ENCODE assay signal across 11 cellular contexts in the genomic region with DNA sequence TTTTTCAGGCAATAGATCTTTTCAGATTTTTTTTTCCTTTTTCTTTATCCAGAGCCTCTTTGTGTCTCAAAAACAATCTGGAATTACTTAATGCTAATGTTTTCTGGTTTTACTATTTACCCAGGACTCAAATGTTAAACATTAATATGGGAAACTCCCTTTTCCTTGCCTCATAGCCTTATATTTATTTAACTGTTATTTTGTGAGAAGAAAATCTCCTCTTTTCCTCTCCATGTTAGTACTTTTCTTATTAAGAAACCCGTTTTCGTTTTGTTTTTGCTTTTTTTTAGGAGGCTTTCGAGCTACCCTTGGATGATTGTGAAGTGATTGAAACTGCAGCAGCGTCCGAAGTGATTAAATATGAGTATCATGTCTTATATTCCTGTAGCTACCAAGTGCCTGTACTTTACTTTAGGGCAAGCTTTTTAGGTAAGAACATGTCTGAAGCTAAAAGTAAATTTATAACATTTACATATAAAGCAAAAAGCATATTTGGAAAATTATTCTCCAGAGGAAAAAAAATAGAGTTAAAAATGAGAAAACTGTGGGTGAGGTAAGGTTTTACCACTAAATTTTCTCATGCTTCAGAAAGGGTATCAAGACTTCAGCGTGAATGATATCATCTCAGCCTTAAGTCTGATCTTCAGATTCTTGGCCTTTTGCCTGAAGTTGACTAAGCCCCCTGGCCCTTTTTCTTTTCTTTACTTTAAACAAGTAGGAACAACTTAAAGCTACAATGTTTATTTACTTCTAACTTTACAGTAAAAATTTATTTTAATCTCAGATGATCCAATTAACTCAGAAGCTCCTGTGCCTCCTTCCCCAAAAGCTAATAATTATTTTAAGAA.
A peak's percentile ranks its signal among the peaks of the same experiment; 100 is the strongest.
DNase-seq lines count a peak whose midpoint lies in the region; ATAC-seq and TF ChIP-seq lines count a peak whose summit lies in the region.
"Had no signal": no experiment of that assay in that cellular context is flagged by ENCODE, and none has a peak within 500 bp of the region (broad histone marks: within the 10 kb centered on the region; RNA-seq: fewer than 3 reads in every experiment).

No MANE protein-coding gene starts in this region.

- H3K36me3 ChIP-seq in esophagus muscularis mucosa = no peaks in the 10 kb centered on the region
- no peaks in the 10 kb centered on the region for H3K36me3 ChIP-seq in mesendoderm (ENCODE audit: control insufficient read depth, insufficient read depth, low read length)

- H3K27ac ChIP-seq in RWPE1 (peak overlapping the region; percentile 86), esophagus muscularis mucosa (replicated peaks in 1 of 4) (peak overlapping the region; percentile 13 to 56 (median 20)), mesendoderm (ENCODE audit: low read depth, low read length) (no peak overlapping the region)

- H3K4ac ChIP-seq in mesendoderm (ENCODE audit: low read depth, low read length) = no peak overlapping the region

- H3K27me3 ChIP-seq in esophagus muscularis mucosa (no peaks in the 10 kb centered on the region), mesendoderm (ENCODE audit: insufficient read depth, low read length, poor library complexity) (no peaks in the 10 kb centered on the region)

- POLR2A ChIA-PET in RWPE1 (lab: Yijun Ruan, JAX; ENCODE audit: low non-redundant PET) = no interaction called here

- no peak overlapping the region for H3K4me2 ChIP-seq in mesendoderm (ENCODE audit: low read length)

- H4K8ac ChIP-seq in mesendoderm (ENCODE audit: low read depth, low read length) = no peak overlapping the region

- H3K9ac ChIP-seq in mesendoderm (ENCODE audit: low read length) = no peak overlapping the region

- H2BK120ac ChIP-seq in mesendoderm (ENCODE audit: low read depth, low read length) = no peak overlapping the region

- WGBS in esophagus muscularis mucosa = 74% methylated on average over 6 of the region's 6 CpGs
- WGBS in mesendoderm (ENCODE audit: extremely low coverage, insufficient coverage, low lambda C conversion rate) = no CpG with 5 or more reads among the region's 6 CpGs

- H3K18ac ChIP-seq in mesendoderm (ENCODE audit: low read length) = no peak overlapping the region

- CTCF ChIA-PET in RWPE1 (lab: Yijun Ruan, JAX) = interaction anchor here (0.6 to 3.6 kb wide), 6 partner anchors 58 to 738 kb away, joined by 3 to 20 read pairs (median 6); no protein-coding TSS in a partner anchor

- DNase-seq in EL (peak; percentile 87), RWPE1 (ENCODE audit: low spot score) (peak; percentile 39), esophagus muscularis mucosa (ENCODE audit: extremely low spot score) (no peak), pulmonary artery endothelial cell (ENCODE audit: low read depth, low spot score) (peak; percentile 43), NCI-H2081 treated with DMSO at 0.1 percent for 48 hours (lab: John Stamatoyannopoulos, UW) (no peak), activated gamma-delta T cell treated with Interleukin-2 at 50 U/mL for 16 hours (no peak), mesendoderm (no peak)
- DNase-seq: DND-41, occipital lobe, T-cell had no signal

- H3K4me3 ChIP-seq in esophagus muscularis mucosa (no peak overlapping the region), mesendoderm (ENCODE audit: low read length) (no peak overlapping the region)

- intact Hi-C loops in esophagus muscularis mucosa (cut with DNase I) = loop anchor here (5.0 kb wide), 1 partner anchor 192 kb away; a partner anchor contains a TSS

- TF ChIP-seq EP300 in esophagus muscularis mucosa (IDR thresholded peaks at IDR 0.05) = no peak

- H3K23ac ChIP-seq in mesendoderm (ENCODE audit: low read length) = no peak overlapping the region

- H3K9me3 ChIP-seq in esophagus muscularis mucosa = no peaks in the 10 kb centered on the region

- ATAC-seq in GM19455 (IDR thresholded peaks at IDR 0.05; ENCODE audit: unreplicated experiment) = no peak
- ATAC-seq: T-cell had no signal

- H3K79me1 ChIP-seq in mesendoderm (ENCODE audit: low read length) = no peaks in the 10 kb centered on the region

- no peak overlapping the region for H2BK15ac ChIP-seq in mesendoderm (replicated peaks; ENCODE audit: low read depth)

- H4K5ac ChIP-seq in mesendoderm (ENCODE audit: low read length) = no peak overlapping the region

- no peak overlapping the region for H2BK5ac ChIP-seq in mesendoderm (ENCODE audit: low read length)

- H3K4me1 ChIP-seq in esophagus muscularis mucosa (peaks cover 11 to 41% (median 25%) of the 10 kb centered on the region in 4 donors), mesendoderm (ENCODE audit: control insufficient read depth, low read depth, low read length) (no peaks in the 10 kb centered on the region)

- no peak overlapping the region for H3K56ac ChIP-seq in mesendoderm (ENCODE audit: low read length)

- H3K79me2 ChIP-seq in mesendoderm (ENCODE audit: control insufficient read depth, insufficient read depth, low read length) = no peaks in the 10 kb centered on the region

- TF ChIP-seq CTCF in RWPE1 (conservative IDR thresholded peaks at IDR 0.05; ENCODE audit: low read depth) (no peak), esophagus muscularis mucosa (IDR thresholded peaks at IDR 0.05) (no peak)

- no peak for TF ChIP-seq POLR2A in esophagus muscularis mucosa (IDR thresholded peaks at IDR 0.05; ENCODE audit: low read depth)

- H2AK5ac ChIP-seq in mesendoderm (ENCODE audit: low read length) = no peak overlapping the region

Comparison
In these comparisons a context has a peak if more than half of its experiments do, and no peak if none do; other contexts are left out.
1. DNase-seq: peak in EL (single experiment), RWPE1 (single experiment) and pulmonary artery endothelial cell (single experiment); none in esophagus muscularis mucosa (single experiment), NCI-H2081 treated with DMSO at 0.1 percent for 48 hours (single experiment), activated gamma-delta T cell treated with Interleukin-2 at 50 U/mL for 16 hours (single experiment) and mesendoderm (single experiment).